In genomic region chr19:51375504-51376221, GRCh38 we compare ENCODE assay signal across 1 cellular context.
TF ChIP-seq lines count a peak whose summit lies in the region.

No MANE protein-coding gene starts in this region.

TF ChIP-seq in GM12878, 131 proteins besides CTCF, POLR2A, EP300 and RAD21:
- TF ChIP-seq ZSCAN29 (IDR thresholded peaks at IDR 0.05) (no peak), NFIC (IDR thresholded peaks at IDR 0.05; ENCODE audit: low read depth, low read length) (peak; percentile 73; the same call in 1 of the 2 replicates), IKZF1 (conservative IDR thresholded peaks at IDR 0.05) (peak; percentile 93), ZZZ3 (IDR thresholded peaks at IDR 0.05; ENCODE audit: control insufficient read depth, insufficient read length, low read depth) (no peak), CBFB (IDR thresholded peaks at IDR 0.05; ENCODE audit: low read depth) (peak; percentile 88), EED (IDR thresholded peaks at IDR 0.05; ENCODE audit: low read depth) (peak; percentile 96), POLR2AphosphoS5 (IDR thresholded peaks at IDR 0.05; ENCODE audit: low read length) (no peak), DPF2 (IDR thresholded peaks at IDR 0.05) (peak; percentile 67; the same call in 1 of the 2 replicates), ATF3 (IDR thresholded peaks at IDR 0.05; ENCODE audit: borderline replicate concordance, extremely low read depth, low read depth, low read length) (no peak), TCF12 (IDR thresholded peaks at IDR 0.05; ENCODE audit: low read depth, low read length) (peak; percentile 51; the same call in 1 of the 2 replicates), ETV6 (conservative IDR thresholded peaks at IDR 0.05 in 1 of 2, IDR thresholded peaks at IDR 0.05 in 1 of 2; ENCODE audit: borderline replicate concordance in 1 of 2, low read depth in 1 of 2) (no peak), MTA2 (IDR thresholded peaks at IDR 0.05; ENCODE audit: low read depth) (0 out of 2 replicates have a peak, but pooled peaks have one; percentile 24), RUNX3 (IDR thresholded peaks at IDR 0.05; ENCODE audit: low read length) (peak; percentile 93), NR2F1 (conservative IDR thresholded peaks at IDR 0.05) (peak; percentile 80), NRF1 (conservative IDR thresholded peaks at IDR 0.05; ENCODE audit: low read depth, low read length) (no peak), SUPT20H (IDR thresholded peaks at IDR 0.05; ENCODE audit: borderline replicate concordance, control insufficient read depth, low read depth, low read length) (no peak), BMI1 (IDR thresholded peaks at IDR 0.05; ENCODE audit: borderline replicate concordance) (no peak), ZNF384 (IDR thresholded peaks at IDR 0.05; ENCODE audit: borderline replicate concordance, low read depth, low read length) (peak; percentile 83), CBX3 (IDR thresholded peaks at IDR 0.05; ENCODE audit: borderline replicate concordance, low read depth) (no peak), NR2C2 (IDR thresholded peaks at IDR 0.05; ENCODE audit: borderline replicate concordance, control insufficient read depth, insufficient read length, low read depth) (no peak), PAX5 (IDR thresholded peaks at IDR 0.05; ENCODE audit: borderline replicate concordance, low read depth, low read length) (peak; percentile 47; the same call in 1 of the 2 replicates), EGR1 (IDR thresholded peaks at IDR 0.05; ENCODE audit: borderline replicate concordance in 1 of 2, low read depth in 2 of 2, low read length in 2 of 2) (no peak), IKZF2 (IDR thresholded peaks at IDR 0.05) (peak; percentile 88 to 93), NKRF (conservative IDR thresholded peaks at IDR 0.05) (0 out of 2 replicates have a peak, but pooled peaks have one; percentile 24), SPI1 (IDR thresholded peaks at IDR 0.05; ENCODE audit: borderline replicate concordance, insufficient read depth, low read depth, low read length) (no peak), ZBED1 (IDR thresholded peaks at IDR 0.05; ENCODE audit: borderline replicate concordance) (no peak; the same call in 1 of the 2 replicates), MTA3 (IDR thresholded peaks at IDR 0.05; ENCODE audit: borderline replicate concordance, low read length) (no peak), ZNF622 (IDR thresholded peaks at IDR 0.05) (no peak), HCFC1 (IDR thresholded peaks at IDR 0.05; ENCODE audit: low read length) (no peak), RBBP5 (conservative IDR thresholded peaks at IDR 0.05) (no peak), NFXL1 (IDR thresholded peaks at IDR 0.05; ENCODE audit: borderline replicate concordance) (no peak), BHLHE40 (IDR thresholded peaks at IDR 0.05; ENCODE audit: borderline replicate concordance in 1 of 2, low read depth in 2 of 2, low read length in 1 of 2) (peak; percentile 39 to 83; a peak in 3 of 4 replicates), MEF2B (IDR thresholded peaks at IDR 0.05; ENCODE audit: partially characterized antibody, poor library complexity, severe bottlenecking) (peak; percentile 28), POLR2AphosphoS2 (IDR thresholded peaks at IDR 0.05; ENCODE audit: low read depth, low read length) (no peak), CREM (IDR thresholded peaks at IDR 0.05; ENCODE audit: low read depth) (peak; percentile 27; the same call in 1 of the 2 replicates), SUZ12 (IDR thresholded peaks at IDR 0.05; ENCODE audit: unreplicated experiment) (no peak), IRF4 (IDR thresholded peaks at IDR 0.05; ENCODE audit: low read depth, low read length) (no peak), ATF7 (IDR thresholded peaks at IDR 0.05; ENCODE audit: low read depth) (peak; percentile 10; the same call in 1 of the 2 replicates), SMARCA5 (IDR thresholded peaks at IDR 0.05) (peak; percentile 68; the same call in 1 of the 2 replicates), GATAD2B (conservative IDR thresholded peaks at IDR 0.05; ENCODE audit: low read depth) (peak; percentile 57; the same call in 1 of the 2 replicates), RELB (IDR thresholded peaks at IDR 0.05; ENCODE audit: low read depth) (peak; percentile 73), FOXM1 (IDR thresholded peaks at IDR 0.05; ENCODE audit: low read depth, low read length) (0 out of 2 replicates have a peak, but pooled peaks have one; percentile 40), BCL11A (IDR thresholded peaks at IDR 0.05; ENCODE audit: low read depth, low read length) (no peak), BRCA1 (IDR thresholded peaks at IDR 0.05; ENCODE audit: low read depth, low read length) (no peak), SIX5 (IDR thresholded peaks at IDR 0.05; ENCODE audit: low read depth, low read length, severe bottlenecking) (no peak), IRF3 (IDR thresholded peaks at IDR 0.05) (no peak), SKIL (IDR thresholded peaks at IDR 0.05; ENCODE audit: low read depth, poor library complexity, severe bottlenecking) (peak; percentile 33)
- TF ChIP-seq, protein P1, sequence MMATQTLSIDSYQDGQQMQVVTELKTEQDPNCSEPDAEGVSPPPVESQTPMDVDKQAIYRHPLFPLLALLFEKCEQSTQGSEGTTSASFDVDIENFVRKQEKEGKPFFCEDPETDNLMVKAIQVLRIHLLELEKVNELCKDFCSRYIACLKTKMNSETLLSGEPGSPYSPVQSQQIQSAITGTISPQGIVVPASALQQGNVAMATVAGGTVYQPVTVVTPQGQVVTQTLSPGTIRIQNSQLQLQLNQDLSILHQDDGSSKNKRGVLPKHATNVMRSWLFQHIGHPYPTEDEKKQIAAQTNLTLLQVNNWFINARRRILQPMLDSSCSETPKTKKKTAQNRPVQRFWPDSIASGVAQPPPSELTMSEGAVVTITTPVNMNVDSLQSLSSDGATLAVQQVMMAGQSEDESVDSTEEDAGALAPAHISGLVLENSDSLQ (IDR thresholded peaks at IDR 0.05): peak; percentile 68
- TF ChIP-seq, protein P2, sequence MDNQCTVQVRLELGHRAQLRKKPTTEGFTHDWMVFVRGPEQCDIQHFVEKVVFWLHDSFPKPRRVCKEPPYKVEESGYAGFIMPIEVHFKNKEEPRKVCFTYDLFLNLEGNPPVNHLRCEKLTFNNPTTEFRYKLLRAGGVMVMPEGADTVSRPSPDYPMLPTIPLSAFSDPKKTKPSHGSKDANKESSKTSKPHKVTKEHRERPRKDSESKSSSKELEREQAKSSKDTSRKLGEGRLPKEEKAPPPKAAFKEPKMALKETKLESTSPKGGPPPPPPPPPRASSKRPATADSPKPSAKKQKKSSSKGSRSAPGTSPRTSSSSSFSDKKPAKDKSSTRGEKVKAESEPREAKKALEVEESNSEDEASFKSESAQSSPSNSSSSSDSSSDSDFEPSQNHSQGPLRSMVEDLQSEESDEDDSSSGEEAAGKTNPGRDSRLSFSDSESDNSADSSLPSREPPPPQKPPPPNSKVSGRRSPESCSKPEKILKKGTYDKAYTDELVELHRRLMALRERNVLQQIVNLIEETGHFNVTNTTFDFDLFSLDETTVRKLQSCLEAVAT (IDR thresholded peaks at IDR 0.05): peak; percentile 63
- TF ChIP-seq, protein P3, sequence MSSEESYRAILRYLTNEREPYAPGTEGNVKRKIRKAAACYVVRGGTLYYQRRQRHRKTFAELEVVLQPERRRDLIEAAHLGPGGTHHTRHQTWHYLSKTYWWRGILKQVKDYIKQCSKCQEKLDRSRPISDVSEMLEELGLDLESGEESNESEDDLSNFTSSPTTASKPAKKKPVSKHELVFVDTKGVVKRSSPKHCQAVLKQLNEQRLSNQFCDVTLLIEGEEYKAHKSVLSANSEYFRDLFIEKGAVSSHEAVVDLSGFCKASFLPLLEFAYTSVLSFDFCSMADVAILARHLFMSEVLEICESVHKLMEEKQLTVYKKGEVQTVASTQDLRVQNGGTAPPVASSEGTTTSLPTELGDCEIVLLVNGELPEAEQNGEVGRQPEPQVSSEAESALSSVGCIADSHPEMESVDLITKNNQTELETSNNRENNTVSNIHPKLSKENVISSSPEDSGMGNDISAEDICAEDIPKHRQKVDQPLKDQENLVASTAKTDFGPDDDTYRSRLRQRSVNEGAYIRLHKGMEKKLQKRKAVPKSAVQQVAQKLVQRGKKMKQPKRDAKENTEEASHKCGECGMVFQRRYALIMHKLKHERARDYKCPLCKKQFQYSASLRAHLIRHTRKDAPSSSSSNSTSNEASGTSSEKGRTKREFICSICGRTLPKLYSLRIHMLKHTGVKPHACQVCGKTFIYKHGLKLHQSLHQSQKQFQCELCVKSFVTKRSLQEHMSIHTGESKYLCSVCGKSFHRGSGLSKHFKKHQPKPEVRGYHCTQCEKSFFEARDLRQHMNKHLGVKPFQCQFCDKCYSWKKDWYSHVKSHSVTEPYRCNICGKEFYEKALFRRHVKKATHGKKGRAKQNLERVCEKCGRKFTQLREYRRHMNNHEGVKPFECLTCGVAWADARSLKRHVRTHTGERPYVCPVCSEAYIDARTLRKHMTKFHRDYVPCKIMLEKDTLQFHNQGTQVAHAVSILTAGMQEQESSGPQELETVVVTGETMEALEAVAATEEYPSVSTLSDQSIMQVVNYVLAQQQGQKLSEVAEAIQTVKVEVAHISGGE (CRISPR knock-in tag; IDR thresholded peaks at IDR 0.05): no peak
